ENCODE assay signal across 8 cellular contexts in the genomic region with DNA sequence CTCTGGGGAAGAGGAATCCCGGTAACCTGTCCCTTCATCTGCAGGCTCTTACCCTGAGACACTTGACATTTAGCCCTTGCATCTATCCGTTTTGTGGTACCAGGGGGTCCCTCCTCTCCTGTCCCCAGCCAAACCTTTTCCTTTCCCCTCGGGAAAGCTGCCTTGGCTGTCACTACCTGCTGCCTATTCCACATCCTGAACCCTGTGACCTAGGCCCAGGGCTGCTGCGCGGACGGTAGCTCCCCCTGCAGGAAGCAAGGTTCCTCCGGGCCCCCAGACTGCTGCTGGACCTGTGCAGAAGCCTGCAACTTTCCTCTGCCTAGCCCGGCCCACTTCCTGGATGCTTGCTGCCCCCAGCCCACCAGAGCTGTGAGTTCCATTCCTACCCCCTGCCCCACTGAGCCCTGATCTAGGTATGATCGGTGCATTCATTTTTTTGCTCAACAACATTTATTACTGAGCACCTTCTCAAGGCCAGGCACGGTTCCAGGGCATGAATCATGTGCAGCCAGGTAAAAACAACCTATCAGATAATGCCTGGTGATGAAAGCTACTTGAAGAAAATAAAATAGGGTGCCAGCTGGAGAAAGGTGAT. TPM values are rescaled to one million over a fixed set of nuclear protein-coding genes. Genes with fewer than 3 reads are reported as not detected.
A peak's percentile ranks its signal among the peaks of the same experiment; 100 is the strongest.
DNase-seq lines count a peak whose midpoint lies in the region; ATAC-seq and TF ChIP-seq lines count a peak whose summit lies in the region.

No MANE protein-coding gene starts in this region.

- peak; percentile 65 for DNase-seq in Calu3
- DNase-seq in activated CD8-positive, alpha-beta memory T cell treated with anti-CD3 and anti-CD28 coated beads, Interleukin-2, amount 10 ng/mL, durations not matched to agents 7 days and 5 days, result peak; percentile 76
- peak; percentile 28 for DNase-seq in fibroblast of villous mesenchyme (ENCODE audit: low read depth)
- peak; percentile 61 for DNase-seq in stimulated activated CD4-positive, alpha-beta T cell treated with anti-CD3 and anti-CD28 coated beads, Interleukin-4, amount 100 ng/mL, for 24 hours
- no peak for DNase-seq in amniotic stem cell (lab: John Stamatoyannopoulos, UW)
- no peak for DNase-seq in OCI-M2 (lab: John Stamatoyannopoulos, UW; ENCODE audit: unreplicated experiment)

- TF ChIP-seq CTCF in Calu3 (IDR thresholded peaks at IDR 0.05; ENCODE audit: unreplicated experiment) (peak; percentile 42), fibroblast of villous mesenchyme (IDR thresholded peaks at IDR 0.05; ENCODE audit: insufficient read depth, low read depth, low read length) (peak; percentile 66)

- CTCF ChIA-PET in Calu3 (lab: Charles Lee), result interaction anchor here (1.1 to 1.7 kb wide), 3 partner anchors 9 to 37 kb away, joined by 4 to 7 read pairs (median 5); partner anchors contain the start of genes ALDOA and TBX6
- CTCF ChIA-PET in activated CD8-positive, alpha-beta memory T cell treated with anti-CD3 and anti-CD28 coated beads, Interleukin-2, amount 10 ng/mL, durations not matched to agents 7 days and 5 days (lab: Charles Lee), result interaction anchor here (0.9 to 5.8 kb wide), 23 partner anchors 8 to 375 kb away, joined by 3 to 39 read pairs (median 5); partner anchors contain the start of genes ALDOA, DCTPP1, KCTD13 and PAGR1

- H3K4me1 Mint-ChIP-seq in Calu3 (ENCODE audit: low read depth, unreplicated experiment), result peaks cover 31% of the 10 kb centered on the region
- H3K4me1 Mint-ChIP-seq in activated CD8-positive, alpha-beta memory T cell treated with anti-CD3 and anti-CD28 coated beads, Interleukin-2, amount 10 ng/mL, durations not matched to agents 7 days and 5 days, result peaks cover 29% of the 10 kb centered on the region

- peaks cover 40% of the 10 kb centered on the region for H3K36me3 Mint-ChIP-seq in Calu3 (ENCODE audit: insufficient read depth, unreplicated experiment)
- peaks cover 3% of the 10 kb centered on the region for H3K36me3 Mint-ChIP-seq in activated CD8-positive, alpha-beta memory T cell treated with anti-CD3 and anti-CD28 coated beads, Interleukin-2, amount 10 ng/mL, durations not matched to agents 7 days and 5 days

- H3K4me3 Mint-ChIP-seq in Calu3 (ENCODE audit: low read depth, unreplicated experiment), result peak overlapping the region; percentile 76
- peak overlapping the region; percentile 37 for H3K4me3 Mint-ChIP-seq in activated CD8-positive, alpha-beta memory T cell treated with anti-CD3 and anti-CD28 coated beads, Interleukin-2, amount 10 ng/mL, durations not matched to agents 7 days and 5 days

- no peaks in the 10 kb centered on the region for H3K9me3 Mint-ChIP-seq in Calu3 (ENCODE audit: low read depth, unreplicated experiment)
- no peaks in the 10 kb centered on the region for H3K9me3 Mint-ChIP-seq in activated CD8-positive, alpha-beta memory T cell treated with anti-CD3 and anti-CD28 coated beads, Interleukin-2, amount 10 ng/mL, durations not matched to agents 7 days and 5 days (ENCODE audit: low read depth)

- H3K4me3 ChIP-seq in fibroblast of villous mesenchyme (ENCODE audit: low read depth, low read length), result no peak overlapping the region

- H3K27ac Mint-ChIP-seq in Calu3 (ENCODE audit: unreplicated experiment), result no peak overlapping the region
- H3K27ac Mint-ChIP-seq in activated CD8-positive, alpha-beta memory T cell treated with anti-CD3 and anti-CD28 coated beads, Interleukin-2, amount 10 ng/mL, durations not matched to agents 7 days and 5 days, result peak overlapping the region; percentile 68

- no peaks in the 10 kb centered on the region for H3K36me3 ChIP-seq in KOPT-K1 (ENCODE audit: insufficient read depth, low read length)

- H3K9me3 ChIP-seq in KOPT-K1 (ENCODE audit: insufficient read depth, low read length, poor library complexity, severe bottlenecking), result no peaks in the 10 kb centered on the region

- peak; percentile 76 for ATAC-seq in activated CD8-positive, alpha-beta memory T cell treated with anti-CD3 and anti-CD28 coated beads, Interleukin-2, amount 10 ng/mL, durations not matched to agents 7 days and 5 days
- ATAC-seq in HG03432 (IDR thresholded peaks at IDR 0.05; ENCODE audit: unreplicated experiment), result no peak

- BruUV-seq in Calu3 (replicated peaks; lab: Mats Ljungman, UMichigan), result no TSS peak

- intact Hi-C loops in Calu3 (cut with micrococcal nuclease; ENCODE audit: unreplicated experiment), result no loop called here

- no peaks in the 10 kb centered on the region for H3K27me3 Mint-ChIP-seq in Calu3 (ENCODE audit: unreplicated experiment)
- H3K27me3 Mint-ChIP-seq in activated CD8-positive, alpha-beta memory T cell treated with anti-CD3 and anti-CD28 coated beads, Interleukin-2, amount 10 ng/mL, durations not matched to agents 7 days and 5 days, result no peaks in the 10 kb centered on the region

- peak overlapping the region; percentile 18 for H3K27ac ChIP-seq in KOPT-K1 (ENCODE audit: low read depth, low read length, poor library complexity, severe bottlenecking)

RNA-seq across cellular contexts. Expression of gene ALDOA, which starts 10.5 kb away (rescaled TPM):
- 1,549 and 1,562 TPM in 2 replicates for total RNA-seq in Calu3 (2022)
- 1,000 to 10,000 TPM; 1,292 to 1,318 TPM for total RNA-seq in activated CD8-positive, alpha-beta memory T cell treated with anti-CD3 and anti-CD28 coated beads, Interleukin-2, amount 10 ng/mL, durations not matched to agents 7 days and 5 days
- 545 and 622 TPM in 2 replicates for total RNA-seq in fibroblast of villous mesenchyme

RNA-seq across cellular contexts. Expression of gene PPP4C, which starts 20.7 kb away (rescaled TPM):
- 184 and 187 TPM in 2 replicates for total RNA-seq in Calu3 (2022)
- total RNA-seq in activated CD8-positive, alpha-beta memory T cell treated with anti-CD3 and anti-CD28 coated beads, Interleukin-2, amount 10 ng/mL, durations not matched to agents 7 days and 5 days, result 100 to 1,000 TPM; 149 to 161 TPM
- 196 and 209 TPM in 2 replicates for total RNA-seq in fibroblast of villous mesenchyme

RNA-seq across cellular contexts. Expression of gene TLCD3B, which starts 24.0 kb away (rescaled TPM):
- total RNA-seq in Calu3 (2022) (0.90 and 1.5 TPM in 2 replicates), fibroblast of villous mesenchyme (0.32 TPM in 1 of 2 replicates, not detected in the other)
- 1 to 10 TPM; 1.6 to 6.5 TPM for total RNA-seq in activated CD8-positive, alpha-beta memory T cell treated with anti-CD3 and anti-CD28 coated beads, Interleukin-2, amount 10 ng/mL, durations not matched to agents 7 days and 5 days

RNA-seq across cellular contexts. Expression of gene C16orf92, which starts 32.1 kb away (rescaled TPM):
- total RNA-seq in Calu3 (2022) (not detected in 2 replicates), fibroblast of villous mesenchyme (not detected in 2 replicates)
- not detected for total RNA-seq in activated CD8-positive, alpha-beta memory T cell treated with anti-CD3 and anti-CD28 coated beads, Interleukin-2, amount 10 ng/mL, durations not matched to agents 7 days and 5 days

RNA-seq across cellular contexts. Expression of gene TBX6, which starts 36.7 kb away (rescaled TPM):
- 3.6 and 4.7 TPM in 2 replicates for total RNA-seq in Calu3 (2022)
- 1 to 10 TPM; 2.0 to 2.9 TPM for total RNA-seq in activated CD8-positive, alpha-beta memory T cell treated with anti-CD3 and anti-CD28 coated beads, Interleukin-2, amount 10 ng/mL, durations not matched to agents 7 days and 5 days
- 0.32 and 0.43 TPM in 2 replicates for total RNA-seq in fibroblast of villous mesenchyme

Comparison
In these comparisons a context has a peak if more than half of its experiments do, and no peak if none do; other contexts are left out.
1. DNase-seq: peak in Calu3 (single experiment), activated CD8-positive, alpha-beta memory T cell treated with anti-CD3 and anti-CD28 coated beads, Interleukin-2, amount 10 ng/mL, durations not matched to agents 7 days and 5 days (single experiment), fibroblast of villous mesenchyme (single experiment) and stimulated activated CD4-positive, alpha-beta T cell treated with anti-CD3 and anti-CD28 coated beads, Interleukin-4, amount 100 ng/mL, for 24 hours (single experiment); none in amniotic stem cell (single experiment) and OCI-M2 (single experiment).